ENCODE assay signal across 1 cellular context in the genomic region with DNA sequence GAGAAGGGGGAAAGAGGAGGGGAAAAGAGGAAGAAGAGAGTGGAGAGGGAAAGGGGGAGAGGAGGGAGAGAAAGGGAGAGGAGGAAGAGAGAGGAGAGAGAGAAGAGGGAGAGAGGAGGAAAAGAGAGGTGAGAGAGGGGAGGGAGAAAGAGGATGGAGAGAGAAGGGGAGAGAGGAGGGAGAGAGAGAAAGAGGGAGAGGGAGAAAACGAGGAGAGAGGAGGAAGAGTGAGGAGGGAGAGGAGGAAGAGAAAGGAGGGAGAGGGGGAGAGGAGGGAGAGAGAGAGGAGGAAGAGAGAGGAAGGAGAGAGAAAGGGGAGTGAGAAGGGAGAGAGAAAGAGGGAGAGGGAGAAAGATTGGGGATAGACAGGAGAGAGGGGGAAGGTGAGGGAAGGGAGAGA.
A peak's percentile ranks its signal among the peaks of the same experiment; 100 is the strongest.
TF ChIP-seq lines count a peak whose summit lies in the region.

No MANE protein-coding gene starts in this region.

TF ChIP-seq in HEK293, 187 proteins besides CTCF, POLR2A, EP300 and RAD21 (continued from another document):
- TF ChIP-seq, protein P1, sequence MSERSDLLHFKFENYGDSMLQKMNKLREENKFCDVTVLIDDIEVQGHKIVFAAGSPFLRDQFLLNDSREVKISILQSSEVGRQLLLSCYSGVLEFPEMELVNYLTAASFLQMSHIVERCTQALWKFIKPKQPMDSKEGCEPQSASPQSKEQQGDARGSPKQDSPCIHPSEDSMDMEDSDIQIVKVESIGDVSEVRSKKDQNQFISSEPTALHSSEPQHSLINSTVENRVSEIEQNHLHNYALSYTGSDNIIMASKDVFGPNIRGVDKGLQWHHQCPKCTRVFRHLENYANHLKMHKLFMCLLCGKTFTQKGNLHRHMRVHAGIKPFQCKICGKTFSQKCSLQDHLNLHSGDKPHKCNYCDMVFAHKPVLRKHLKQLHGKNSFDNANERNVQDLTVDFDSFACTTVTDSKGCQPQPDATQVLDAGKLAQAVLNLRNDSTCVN (tag by site-specific recombination; optimal IDR thresholded peaks at IDR 0.05), result no peak
- no peak for TF ChIP-seq PRDM2 (tag by site-specific recombination; IDR thresholded peaks at IDR 0.05; ENCODE audit: borderline replicate concordance)
- no peak for TF ChIP-seq INSM2 (tag by site-specific recombination; IDR thresholded peaks at IDR 0.05)
- TF ChIP-seq, protein P2, sequence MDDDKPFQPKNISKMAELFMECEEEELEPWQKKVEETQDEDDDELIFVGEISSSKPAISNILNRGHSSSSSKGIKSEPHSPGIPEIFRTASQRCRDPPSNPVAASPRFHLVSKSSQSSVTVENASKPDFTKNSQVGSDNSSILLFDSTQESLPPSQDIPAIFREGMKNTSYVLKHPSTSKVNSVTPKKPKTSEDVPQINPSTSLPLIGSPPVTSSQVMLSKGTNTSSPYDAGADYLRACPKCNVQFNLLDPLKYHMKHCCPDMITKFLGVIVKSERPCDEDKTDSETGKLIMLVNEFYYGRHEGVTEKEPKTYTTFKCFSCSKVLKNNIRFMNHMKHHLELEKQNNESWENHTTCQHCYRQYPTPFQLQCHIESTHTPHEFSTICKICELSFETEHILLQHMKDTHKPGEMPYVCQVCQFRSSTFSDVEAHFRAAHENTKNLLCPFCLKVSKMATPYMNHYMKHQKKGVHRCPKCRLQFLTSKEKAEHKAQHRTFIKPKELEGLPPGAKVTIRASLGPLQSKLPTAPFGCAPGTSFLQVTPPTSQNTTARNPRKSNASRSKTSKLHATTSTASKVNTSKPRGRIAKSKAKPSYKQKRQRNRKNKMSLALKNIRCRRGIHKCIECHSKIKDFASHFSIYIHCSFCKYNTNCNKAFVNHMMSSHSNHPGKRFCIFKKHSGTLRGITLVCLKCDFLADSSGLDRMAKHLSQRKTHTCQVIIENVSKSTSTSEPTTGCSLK (tag by site-specific recombination; IDR thresholded peaks at IDR 0.05), result no peak
- no peak for TF ChIP-seq ZNF423 (tag by site-specific recombination; IDR thresholded peaks at IDR 0.05)
- TF ChIP-seq, protein P3, sequence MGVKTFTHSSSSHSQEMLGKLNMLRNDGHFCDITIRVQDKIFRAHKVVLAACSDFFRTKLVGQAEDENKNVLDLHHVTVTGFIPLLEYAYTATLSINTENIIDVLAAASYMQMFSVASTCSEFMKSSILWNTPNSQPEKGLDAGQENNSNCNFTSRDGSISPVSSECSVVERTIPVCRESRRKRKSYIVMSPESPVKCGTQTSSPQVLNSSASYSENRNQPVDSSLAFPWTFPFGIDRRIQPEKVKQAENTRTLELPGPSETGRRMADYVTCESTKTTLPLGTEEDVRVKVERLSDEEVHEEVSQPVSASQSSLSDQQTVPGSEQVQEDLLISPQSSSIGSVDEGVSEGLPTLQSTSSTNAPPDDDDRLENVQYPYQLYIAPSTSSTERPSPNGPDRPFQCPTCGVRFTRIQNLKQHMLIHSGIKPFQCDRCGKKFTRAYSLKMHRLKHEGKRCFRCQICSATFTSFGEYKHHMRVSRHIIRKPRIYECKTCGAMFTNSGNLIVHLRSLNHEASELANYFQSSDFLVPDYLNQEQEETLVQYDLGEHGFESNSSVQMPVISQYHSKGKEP (tag by site-specific recombination; IDR thresholded peaks at IDR 0.05), result no peak
- 0 out of 2 replicates have a peak, but pooled peaks have one; percentile 27 for TF ChIP-seq ZNF571 (tag by site-specific recombination; IDR thresholded peaks at IDR 0.05)
- TF ChIP-seq ZNF354C (tag by site-specific recombination; IDR thresholded peaks at IDR 0.05; ENCODE audit: borderline replicate concordance, low read depth), result no peak
- TF ChIP-seq ZNF660 (tag by site-specific recombination; IDR thresholded peaks at IDR 0.05), result no peak
- no peak for TF ChIP-seq TSHZ1 (tag by site-specific recombination; IDR thresholded peaks at IDR 0.05; ENCODE audit: borderline replicate concordance)
- TF ChIP-seq GLIS1 (tag by site-specific recombination; IDR thresholded peaks at IDR 0.05), result no peak
- TF ChIP-seq ZNF169 (tag by site-specific recombination; IDR thresholded peaks at IDR 0.05), result peak; percentile 98
- no peak for TF ChIP-seq ZNF701 (tag by site-specific recombination; IDR thresholded peaks at IDR 0.05)
- no peak for TF ChIP-seq ZNF513 (tag by site-specific recombination; IDR thresholded peaks at IDR 0.05)
- TF ChIP-seq ZNF398 (tag by site-specific recombination; IDR thresholded peaks at IDR 0.05), result peak; percentile 33; the same call in 1 of the 2 replicates
TF ChIP-seq in HEK293: peak in this region for 5.
